17 cellular contexts compared by ENCODE assay signal in genomic region chr16:86597126-86597879, GRCh38. TPM values are rescaled to one million over a fixed set of nuclear protein-coding genes. Genes with fewer than 3 reads are reported as not detected.
DNase-seq lines count a peak whose midpoint lies in the region; ATAC-seq, FAIRE-seq and TF ChIP-seq lines count a peak whose summit lies in the region.
"Had no signal": no experiment of that assay in that cellular context is flagged by ENCODE, and none has a peak within 500 bp of the region (broad histone marks: within the 10 kb centered on the region; RNA-seq: fewer than 3 reads in every experiment).

No MANE protein-coding gene starts in this region.

- H3K9ac ChIP-seq in SK-N-SH, result no peak overlapping the region

- no peaks in the 10 kb centered on the region for H3K9me3 ChIP-seq in SK-N-SH
- no peaks in the 10 kb centered on the region for H3K9me3 ChIP-seq in ascending aorta
- H3K9me3 ChIP-seq in aorta (ENCODE audit: control insufficient read depth, low read length), result no peaks in the 10 kb centered on the region
- H3K9me3 ChIP-seq: Caco-2 had no signal

- POLR2A ChIA-PET in SK-N-SH (lab: Yijun Ruan, JAX), result no interaction called here

- H3K27ac Mint-ChIP-seq in nephron, result peak overlapping the region in 2 of 3 experiments; percentile 77 to 84
- H3K27ac Mint-ChIP-seq: CD8-positive, alpha-beta memory T cell; H9 had no signal

- no peak overlapping the region for H3K4me3 ChIP-seq in SK-N-SH (ENCODE audit: low read depth in 2 of 2, low read length in 1 of 2)
- H3K4me3 ChIP-seq in ascending aorta, result peak overlapping the region; percentile 24 to 52
- no peak overlapping the region for H3K4me3 ChIP-seq in aorta (ENCODE audit: low read length in 2 of 2)
- H3K4me3 ChIP-seq: GM12878 had no signal

- H3K27me3 ChIP-seq in SK-N-SH (ENCODE audit: insufficient read depth), result no peaks in the 10 kb centered on the region
- no peaks in the 10 kb centered on the region for H3K27me3 ChIP-seq in ascending aorta
- no peaks in the 10 kb centered on the region for H3K27me3 ChIP-seq in aorta (ENCODE audit: control insufficient read depth in 1 of 2, insufficient read depth in 2 of 2, low read length in 1 of 2)

- H2AFZ ChIP-seq in SK-N-SH (ENCODE audit: low read depth), result peak overlapping the region; percentile 24; the same call in 1 of the 2 replicates

- no peak for TF ChIP-seq EP300 in SK-N-SH (IDR thresholded peaks at IDR 0.05; ENCODE audit: borderline replicate concordance in 1 of 2, low read depth in 1 of 2, low read length in 1 of 2)

- H3K27ac ChIP-seq in SK-N-SH (ENCODE audit: low read depth in 2 of 2, low read length in 1 of 2) (peak overlapping the region in 1 of 2 experiments; percentile 58; a peak in 1 of 4 replicates), ascending aorta (peak overlapping the region; percentile 95 to 99), aorta (ENCODE audit: low read depth in 1 of 2, low read length in 2 of 2) (peak overlapping the region; percentile 73 to 97)
- H3K27ac ChIP-seq: 22Rv1 had no signal

- no peak overlapping the region for H3K4me2 ChIP-seq in SK-N-SH

- peaks cover 16% of the 10 kb centered on the region for H3F3A ChIP-seq in SK-N-SH (replicated peaks; ENCODE audit: insufficient read depth)

- H3K4me1 ChIP-seq in SK-N-SH (ENCODE audit: control insufficient read depth in 1 of 2, insufficient read depth in 2 of 2, low read depth in 1 of 2, low read length in 1 of 2) (peaks cover 2 to 13% of the 10 kb centered on the region in 2 experiments; a peak in 2 of 4 replicates), ascending aorta (peaks cover 8 to 75% of the 10 kb centered on the region in 2 donors), aorta (ENCODE audit: control insufficient read depth in 1 of 2, insufficient read depth in 2 of 2, low read length in 2 of 2) (peaks cover 4 to 13% of the 10 kb centered on the region in 2 donors)
- H3K4me1 ChIP-seq: Caco-2 had no signal

- H3K9me2 ChIP-seq in SK-N-SH, result no peaks in the 10 kb centered on the region

- peak overlapping the region in 1 of 3 experiments; percentile 40 for H3K4me3 Mint-ChIP-seq in nephron
- H3K4me3 Mint-ChIP-seq: CD8-positive, alpha-beta memory T cell; H9 had no signal

- DNase-seq in SK-N-SH (no peak), ascending aorta (ENCODE audit: low spot score in 2 of 2) (peak in 1 of 2 donors; percentile 62), aorta (no peak), D721Med (ENCODE audit: insufficient read length, low spot score) (no peak), HCEC 1CT (no peak), NCI-H774 (lab: John Stamatoyannopoulos, UW) (no peak)
- DNase-seq: Caco-2; CD8-positive, alpha-beta memory T cell; DMS53; GOT3; H9; KBM-7 had no signal

- H4K20me1 ChIP-seq in SK-N-SH (ENCODE audit: insufficient read depth), result no peaks in the 10 kb centered on the region

- peaks cover 79% of the 10 kb centered on the region for H3K27me3 Mint-ChIP-seq in nephron (ENCODE audit: low read depth)

- TF ChIP-seq CTCF in SK-N-SH (IDR thresholded peaks at IDR 0.05) (no peak), ascending aorta (IDR thresholded peaks at IDR 0.05) (no peak), nephron (IDR thresholded peaks at IDR 0.05; ENCODE audit: unreplicated experiment in 3 of 3) (no peak), D721Med (IDR thresholded peaks at IDR 0.05; ENCODE audit: insufficient read depth, missing control alignments) (no peak)

- ATAC-seq in SK-N-SH treated with all-trans-retinoic acid at 6 μM for 48 hours, result no peak
- ATAC-seq in aorta (ENCODE audit: low FRiP score), result no peak
- ATAC-seq: GM12878 had no signal

- WGBS in SK-N-SH (ENCODE audit: low lambda C conversion rate), result 56% methylated on average over 18 of the region's 18 CpGs
- 23 to 27% methylated on average over 18 of the region's 18 CpGs for WGBS in aorta, 2 donors

- peaks cover 4% of the 10 kb centered on the region for H3K36me3 Mint-ChIP-seq in nephron (ENCODE audit: low read depth)
- H3K36me3 Mint-ChIP-seq: CD8-positive, alpha-beta memory T cell had no signal

- intact Hi-C loops in ascending aorta (cut with DNase I), result no loop called here
- intact Hi-C loops in aorta (cut with DNase I), result no loop called here

- no peak for FAIRE-seq in D721Med (lab: Jason Lieb, UNC)
- FAIRE-seq: GM12878, GM18507 had no signal

- CTCF ChIA-PET in SK-N-SH (lab: Yijun Ruan, JAX), result no interaction called here

- H3K79me2 ChIP-seq in SK-N-SH (ENCODE audit: insufficient read depth), result peaks cover 2% of the 10 kb centered on the region; the same call in 1 of the 2 replicates

- peaks cover 44% of the 10 kb centered on the region for H3K4me1 Mint-ChIP-seq in nephron
- H3K4me1 Mint-ChIP-seq: CD8-positive, alpha-beta memory T cell had no signal

- H3K9me3 Mint-ChIP-seq in nephron, result peaks cover 2% of the 10 kb centered on the region
- H3K9me3 Mint-ChIP-seq: CD8-positive, alpha-beta memory T cell; H9 had no signal

- no peak for TF ChIP-seq RAD21 in SK-N-SH (IDR thresholded peaks at IDR 0.05; ENCODE audit: low read length)

- H3K36me3 ChIP-seq in SK-N-SH (replicated peaks in 1 of 2; ENCODE audit: control insufficient read depth in 1 of 2, insufficient read depth in 2 of 2, low read length in 1 of 2), result no peaks in the 10 kb centered on the region
- H3K36me3 ChIP-seq in ascending aorta, result no peaks in the 10 kb centered on the region
- H3K36me3 ChIP-seq in aorta (ENCODE audit: control insufficient read depth in 1 of 2, insufficient read depth in 2 of 2, low read length in 1 of 2), result no peaks in the 10 kb centered on the region

TF ChIP-seq in SK-N-SH, 30 proteins besides CTCF, POLR2A, EP300 and RAD21 (continues in another document):
- TF ChIP-seq MAX (IDR thresholded peaks at IDR 0.05; ENCODE audit: low read depth) (no peak), MEF2A (IDR thresholded peaks at IDR 0.05; ENCODE audit: borderline replicate concordance, low read depth) (no peak), TEAD4 (IDR thresholded peaks at IDR 0.05; ENCODE audit: borderline replicate concordance, insufficient read depth) (no peak), POLR2AphosphoS5 (IDR thresholded peaks at IDR 0.05; ENCODE audit: low read depth, low read length) (no peak)

TF ChIP-seq in SK-N-SH treated with all-trans-retinoic acid at 6 μM for 48 hours, 23 proteins besides CTCF, POLR2A, EP300 and RAD21:
- TF ChIP-seq ISL1 (CRISPR knock-in tag; IDR thresholded peaks at IDR 0.05), result no peak
- TF ChIP-seq PATZ1 (CRISPR knock-in tag; IDR thresholded peaks at IDR 0.05; ENCODE audit: borderline replicate concordance), result no peak
- no peak for TF ChIP-seq PPARA (CRISPR knock-in tag; IDR thresholded peaks at IDR 0.05; ENCODE audit: borderline replicate concordance)

RNA-seq across cellular contexts. Expression of gene FOXL1, which starts 19.0 kb away (rescaled TPM):
- polyA plus RNA-seq in SK-N-SH (2012; rRNA removed) (2.5 and 2.8 TPM in 2 replicates), aorta (10 to 100 TPM in 1 of 2 donors, 1 to 10 TPM in 1; 4.3 to 11.9 TPM)
- polyA plus RNA-seq in SK-N-SH (2012; cell fraction: cytosol; rRNA removed), result 1.7 and 2.3 TPM in 2 replicates
- 5.7 and 15.3 TPM in 2 replicates for polyA plus RNA-seq in SK-N-SH (2012; cell fraction: nucleus; rRNA removed)
- total RNA-seq in ascending aorta (35.7 TPM), aorta (10 to 100 TPM; 23.8 to 34.4 TPM)
- total RNA-seq: CD8-positive, alpha-beta memory T cell; GM12878 had no signal
- polyA plus RNA-seq: CD8-positive, alpha-beta memory T cell had no signal

RNA-seq across cellular contexts. Expression of gene FOXC2, which starts 30.7 kb away (rescaled TPM):
- 0.37 and 1.3 TPM in 2 replicates for polyA plus RNA-seq in SK-N-SH (2012; rRNA removed)
- polyA plus RNA-seq in SK-N-SH (2012; cell fraction: cytosol; rRNA removed), result 1.1 TPM in 2 replicates
- polyA plus RNA-seq in SK-N-SH (2012; cell fraction: nucleus; rRNA removed), result 2.0 TPM in 2 replicates
- 57.2 TPM for total RNA-seq in ascending aorta
- 10 to 100 TPM; 29.0 to 45.4 TPM for total RNA-seq in aorta
- polyA plus RNA-seq in aorta, result 10 to 100 TPM in 1 of 2 donors, 1 to 10 TPM in 1; 8.6 to 22.8 TPM
- total RNA-seq: Caco-2; CD8-positive, alpha-beta memory T cell; GM12878; H9 had no signal
- polyA plus RNA-seq: CD8-positive, alpha-beta memory T cell; GM12878 had no signal

RNA-seq across cellular contexts. Expression of gene MTHFSD, which starts 42.3 kb away (rescaled TPM):
- polyA plus RNA-seq in SK-N-SH (2012; rRNA removed), result 15.6 and 18.7 TPM in 2 replicates
- polyA plus RNA-seq in SK-N-SH (2012; cell fraction: cytosol; rRNA removed), result 5.6 and 8.7 TPM in 2 replicates
- polyA plus RNA-seq in SK-N-SH (2012; cell fraction: nucleus; rRNA removed), result 61.2 and 70.2 TPM in 2 replicates
- 44.1 TPM for total RNA-seq in ascending aorta
- total RNA-seq in aorta, result 10 to 100 TPM; 14.0 to 23.1 TPM
- 10 to 100 TPM in 1 of 2 donors, 1 to 10 TPM in 1; 2.3 to 13.2 TPM for polyA plus RNA-seq in aorta

Comparison
In these comparisons a context has a peak if more than half of its experiments do, and no peak if none do; other contexts are left out.
1. H3K4me3 ChIP-seq: peak in ascending aorta (2 of 2); none in SK-N-SH (0 of 2) and aorta (0 of 2).